ENCODE assay signal across 10 cellular contexts in genomic region chr10:72310636-72311035, GRCh38. TPM values are rescaled to one million over a fixed set of nuclear protein-coding genes. Genes with fewer than 3 reads are reported as not detected.
DNase-seq lines count a peak whose midpoint lies in the region; ATAC-seq lines count a peak whose summit lies in the region.
"Had no signal": no experiment of that assay in that cellular context is flagged by ENCODE, and none has a peak within 500 bp of the region (broad histone marks: within the 10 kb centered on the region; RNA-seq: fewer than 3 reads in every experiment).

No MANE protein-coding gene starts in this region.

- H3K4me3 Mint-ChIP-seq in activated naive CD8-positive, alpha-beta T cell treated with anti-CD3 and anti-CD28 coated beads for 36 hours = no peak overlapping the region
- peak overlapping the region in 3 of 5 donors; percentile 13 to 28 (median 15) for H3K4me3 Mint-ChIP-seq in immature natural killer cell
- H3K4me3 Mint-ChIP-seq in stimulated activated memory B cell treated with anti-CD40 and anti-IgM and Interleukin-4, amounts not matched to agents 10 μg/mL and 1 μg/mL and 100 μg/mL, for 72 hours = no peak overlapping the region
- H3K4me3 Mint-ChIP-seq: endodermal cell had no signal

- H3K4me1 Mint-ChIP-seq in activated naive CD8-positive, alpha-beta T cell treated with anti-CD3 and anti-CD28 coated beads for 36 hours = peaks cover 60% of the 10 kb centered on the region
- peaks cover 40 to 46% of the 10 kb centered on the region in 2 donors for H3K4me1 Mint-ChIP-seq in immature natural killer cell
- peaks cover 34% of the 10 kb centered on the region for H3K4me1 Mint-ChIP-seq in stimulated activated memory B cell treated with anti-CD40 and anti-IgM and Interleukin-4, amounts not matched to agents 10 μg/mL and 1 μg/mL and 100 μg/mL, for 72 hours

- peak overlapping the region; percentile 66 for H3K27ac Mint-ChIP-seq in activated naive CD8-positive, alpha-beta T cell treated with anti-CD3 and anti-CD28 coated beads for 36 hours
- peak overlapping the region in 4 of 6 donors; percentile 40 to 90 (median 84) for H3K27ac Mint-ChIP-seq in immature natural killer cell
- peak overlapping the region; percentile 23 for H3K27ac Mint-ChIP-seq in stimulated activated memory B cell treated with anti-CD40 and anti-IgM and Interleukin-4, amounts not matched to agents 10 μg/mL and 1 μg/mL and 100 μg/mL, for 72 hours
- H3K27ac Mint-ChIP-seq: endodermal cell had no signal

- no peak for ATAC-seq in stimulated activated memory B cell treated with anti-CD40 and anti-IgM and Interleukin-4, amounts not matched to agents 10 μg/mL and 1 μg/mL and 100 μg/mL, for 72 hours

- DNase-seq in DMS153 (lab: John Stamatoyannopoulos, UW) (peak; percentile 26), DMS153 treated with DMSO at 0.1 percent for 48 hours (lab: John Stamatoyannopoulos, UW; ENCODE audit: unreplicated experiment) (no peak), immature natural killer cell (no peak), D341Med (ENCODE audit: low spot score) (no peak), SW 1271 (lab: John Stamatoyannopoulos, UW) (no peak)
- DNase-seq in activated naive CD8-positive, alpha-beta T cell treated with anti-CD3 and anti-CD28 coated beads for 36 hours = no peak
- DNase-seq in stimulated activated CD4-positive, alpha-beta T cell treated with anti-CD3 and anti-CD28 coated beads, Interleukin-4, amount 100 ng/mL, for 4 hours = no peak
- DNase-seq: Peyer's patch had no signal

- no peaks in the 10 kb centered on the region for H3K27me3 Mint-ChIP-seq in activated naive CD8-positive, alpha-beta T cell treated with anti-CD3 and anti-CD28 coated beads for 36 hours
- peaks cover 1 to 7% (median 3%) of the 10 kb centered on the region in 3 donors for H3K27me3 Mint-ChIP-seq in immature natural killer cell (ENCODE audit: low read depth in 3 of 3)
- H3K27me3 Mint-ChIP-seq in stimulated activated memory B cell treated with anti-CD40 and anti-IgM and Interleukin-4, amounts not matched to agents 10 μg/mL and 1 μg/mL and 100 μg/mL, for 72 hours = no peaks in the 10 kb centered on the region

- H3K9me3 Mint-ChIP-seq in activated naive CD8-positive, alpha-beta T cell treated with anti-CD3 and anti-CD28 coated beads for 36 hours = no peaks in the 10 kb centered on the region
- no peaks in the 10 kb centered on the region for H3K9me3 Mint-ChIP-seq in immature natural killer cell
- no peaks in the 10 kb centered on the region for H3K9me3 Mint-ChIP-seq in stimulated activated memory B cell treated with anti-CD40 and anti-IgM and Interleukin-4, amounts not matched to agents 10 μg/mL and 1 μg/mL and 100 μg/mL, for 72 hours
- H3K9me3 Mint-ChIP-seq: endodermal cell had no signal

- H3K36me3 Mint-ChIP-seq in activated naive CD8-positive, alpha-beta T cell treated with anti-CD3 and anti-CD28 coated beads for 36 hours = peaks cover 3% of the 10 kb centered on the region
- H3K36me3 Mint-ChIP-seq in immature natural killer cell = no peaks in the 10 kb centered on the region
- H3K36me3 Mint-ChIP-seq in stimulated activated memory B cell treated with anti-CD40 and anti-IgM and Interleukin-4, amounts not matched to agents 10 μg/mL and 1 μg/mL and 100 μg/mL, for 72 hours = no peaks in the 10 kb centered on the region

RNA-seq across cellular contexts. Expression of gene DDIT4, which starts 36.9 kb away (rescaled TPM):
- 100 to 1,000 TPM; 422 to 424 TPM for total RNA-seq in activated naive CD8-positive, alpha-beta T cell treated with anti-CD3 and anti-CD28 coated beads for 36 hours
- polyA plus RNA-seq in immature natural killer cell = 100 to 1,000 TPM; 437 to 876 (median 450) TPM

RNA-seq across cellular contexts. Expression of gene DNAJB12, which starts 44.1 kb away (rescaled TPM):
- total RNA-seq in activated naive CD8-positive, alpha-beta T cell treated with anti-CD3 and anti-CD28 coated beads for 36 hours = 10 to 100 TPM; 25.2 to 25.6 TPM
- 10 to 100 TPM; 12.2 to 32.0 (median 12.4) TPM for polyA plus RNA-seq in immature natural killer cell

Comparison
In these comparisons a context has a peak if more than half of its experiments do, and no peak if none do; other contexts are left out.
1. H3K27ac Mint-ChIP-seq: peak in every context shown above with its lines; median percentile 84 in immature natural killer cell; 66 in activated naive CD8-positive, alpha-beta T cell treated with anti-CD3 and anti-CD28 coated beads for 36 hours; 23 in stimulated activated memory B cell treated with anti-CD40 and anti-IgM and Interleukin-4, amounts not matched to agents 10 μg/mL and 1 μg/mL and 100 μg/mL, for 72 hours.
2. H3K4me3 Mint-ChIP-seq: peak in immature natural killer cell (3 of 5); none in activated naive CD8-positive, alpha-beta T cell treated with anti-CD3 and anti-CD28 coated beads for 36 hours (single experiment) and stimulated activated memory B cell treated with anti-CD40 and anti-IgM and Interleukin-4, amounts not matched to agents 10 μg/mL and 1 μg/mL and 100 μg/mL, for 72 hours (single experiment).